ENCODE assay signal across 12 cellular contexts in genomic region chr10:69465457-69466157, GRCh38. TPM values are rescaled to one million over a fixed set of nuclear protein-coding genes. Genes with fewer than 3 reads are reported as not detected.
DNase-seq lines count a peak whose midpoint lies in the region; ATAC-seq and TF ChIP-seq lines count a peak whose summit lies in the region.
"Had no signal": no experiment of that assay in that cellular context is flagged by ENCODE, and none has a peak within 500 bp of the region (broad histone marks: within the 10 kb centered on the region; RNA-seq: fewer than 3 reads in every experiment).

No MANE protein-coding gene starts in this region.

- H3K27ac Mint-ChIP-seq in activated CD8-positive, alpha-beta T cell treated with anti-CD3 and anti-CD28 coated beads for 36 hours = peak overlapping the region; percentile 58
- peak overlapping the region; percentile 49 to 89 (median 80) for H3K27ac Mint-ChIP-seq in immature natural killer cell
- peak overlapping the region in 1 of 2 donors; percentile 13 for H3K27ac Mint-ChIP-seq in stimulated activated naive CD8-positive, alpha-beta T cell treated with anti-CD3 and anti-CD28 coated beads, Interleukin-15, amount 100 ng/mL, for 72 hours

- POLR2A ChIA-PET in activated CD8-positive, alpha-beta T cell treated with anti-CD3 and anti-CD28 coated beads for 36 hours (lab: Charles Lee) = interaction anchor here (1.5 kb wide), 1 partner anchor 13 kb away, joined by 4 read pairs; no protein-coding TSS in a partner anchor

- intact Hi-C loops in activated CD8-positive, alpha-beta T cell treated with anti-CD3 and anti-CD28 coated beads for 36 hours (cut with micrococcal nuclease) = no loop called here

- peak; percentile 54 for DNase-seq in NK-92 treated with Interleukin-12 subunit alpha and Interleukin-12 subunit beta, amount 100 ng/mL, for 24 hours (lab: John Stamatoyannopoulos, UW)
- DNase-seq in NK-92 (lab: John Stamatoyannopoulos, UW; ENCODE audit: unreplicated experiment) = no peak
- DNase-seq in activated CD8-positive, alpha-beta T cell treated with anti-CD3 and anti-CD28 coated beads for 36 hours = no peak
- no peak for DNase-seq in immature natural killer cell
- no peak for DNase-seq in stimulated activated naive CD8-positive, alpha-beta T cell treated with anti-CD3 and anti-CD28 coated beads, Interleukin-15, amount 100 ng/mL, for 72 hours
- no peak for DNase-seq in NCI-H1694 (lab: John Stamatoyannopoulos, UW)
- no peak for DNase-seq in NCI-H510A (lab: John Stamatoyannopoulos, UW)
- DNase-seq in GM13977 (ENCODE audit: low spot score) = no peak
- DNase-seq: brain microvascular endothelial cell, DMS79, NCI-H2171 treated with DMSO at 0.1 percent for 48 hours had no signal

- in situ Hi-C loops in GM13977 (cut with MboI; ENCODE audit: low pct_unique_long_range_greater_than_20kb, low sequenced_read_pairs, unreplicated experiment) = no loop called here

- no peaks in the 10 kb centered on the region for H3K9me3 Mint-ChIP-seq in activated CD8-positive, alpha-beta T cell treated with anti-CD3 and anti-CD28 coated beads for 36 hours
- H3K9me3 Mint-ChIP-seq in immature natural killer cell = no peaks in the 10 kb centered on the region
- no peaks in the 10 kb centered on the region for H3K9me3 Mint-ChIP-seq in stimulated activated naive CD8-positive, alpha-beta T cell treated with anti-CD3 and anti-CD28 coated beads, Interleukin-15, amount 100 ng/mL, for 72 hours

- CTCF ChIA-PET in activated CD8-positive, alpha-beta T cell treated with anti-CD3 and anti-CD28 coated beads for 36 hours (lab: Charles Lee) = interaction anchor here (0.6 to 1.3 kb wide), 4 partner anchors 16 to 1265 kb away, joined by 3 to 4 read pairs (median 3); no protein-coding TSS in a partner anchor

- ATAC-seq in activated CD8-positive, alpha-beta T cell treated with anti-CD3 and anti-CD28 coated beads for 36 hours = no peak
- peak; percentile 9 for ATAC-seq in stimulated activated naive CD8-positive, alpha-beta T cell treated with anti-CD3 and anti-CD28 coated beads, Interleukin-15, amount 100 ng/mL, for 72 hours

- no peak overlapping the region for H3K4me3 Mint-ChIP-seq in activated CD8-positive, alpha-beta T cell treated with anti-CD3 and anti-CD28 coated beads for 36 hours
- H3K4me3 Mint-ChIP-seq in immature natural killer cell = peak overlapping the region; percentile 23 to 65 (median 44)
- no peak overlapping the region for H3K4me3 Mint-ChIP-seq in stimulated activated naive CD8-positive, alpha-beta T cell treated with anti-CD3 and anti-CD28 coated beads, Interleukin-15, amount 100 ng/mL, for 72 hours

- no peak for TF ChIP-seq CTCF in activated CD8-positive, alpha-beta T cell treated with anti-CD3 and anti-CD28 coated beads for 36 hours (IDR thresholded peaks at IDR 0.05)
- TF ChIP-seq CTCF in GM13977 (IDR thresholded peaks at IDR 0.05; ENCODE audit: extremely low read depth, insufficient read depth, missing control alignments) = no peak

- no peaks in the 10 kb centered on the region for H3K36me3 Mint-ChIP-seq in activated CD8-positive, alpha-beta T cell treated with anti-CD3 and anti-CD28 coated beads for 36 hours (ENCODE audit: low read depth)
- no peaks in the 10 kb centered on the region for H3K36me3 Mint-ChIP-seq in immature natural killer cell

- H3K27me3 Mint-ChIP-seq in activated CD8-positive, alpha-beta T cell treated with anti-CD3 and anti-CD28 coated beads for 36 hours = no peaks in the 10 kb centered on the region
- peaks cover 0 to 3% (median under 1%) of the 10 kb centered on the region in 3 donors for H3K27me3 Mint-ChIP-seq in immature natural killer cell (ENCODE audit: low read depth in 3 of 3)
- H3K27me3 Mint-ChIP-seq in stimulated activated naive CD8-positive, alpha-beta T cell treated with anti-CD3 and anti-CD28 coated beads, Interleukin-15, amount 100 ng/mL, for 72 hours = no peaks in the 10 kb centered on the region

- peaks cover 11% of the 10 kb centered on the region for H3K4me1 Mint-ChIP-seq in activated CD8-positive, alpha-beta T cell treated with anti-CD3 and anti-CD28 coated beads for 36 hours (ENCODE audit: low read depth)
- H3K4me1 Mint-ChIP-seq in immature natural killer cell = peaks cover 23 to 31% of the 10 kb centered on the region in 2 donors
- H3K4me1 Mint-ChIP-seq in stimulated activated naive CD8-positive, alpha-beta T cell treated with anti-CD3 and anti-CD28 coated beads, Interleukin-15, amount 100 ng/mL, for 72 hours = peaks cover 23% of the 10 kb centered on the region

RNA-seq across cellular contexts. Expression of gene TSPAN15, which starts 14.3 kb away (rescaled TPM):
- 1 to 10 TPM in 1 of 2 experiments, under 1 TPM in 1; 0.58 to 1.2 TPM for total RNA-seq in activated CD8-positive, alpha-beta T cell treated with anti-CD3 and anti-CD28 coated beads for 36 hours
- 1 to 10 TPM in 1 of 3 donors, under 1 TPM in 1, not detected in 1; 0.39 to 2.4 TPM for polyA plus RNA-seq in immature natural killer cell

RNA-seq across cellular contexts. Expression of gene TACR2, which starts 48.9 kb away (rescaled TPM):
- total RNA-seq in activated CD8-positive, alpha-beta T cell treated with anti-CD3 and anti-CD28 coated beads for 36 hours = not detected
- under 1 TPM; 0.22 to 0.96 (median 0.26) TPM for polyA plus RNA-seq in immature natural killer cell
- polyA plus RNA-seq: neural cell had no signal

Comparison
In these comparisons a context has a peak if more than half of its experiments do, and no peak if none do; other contexts are left out.
1. H3K4me3 Mint-ChIP-seq: peak in immature natural killer cell (5 of 5); none in activated CD8-positive, alpha-beta T cell treated with anti-CD3 and anti-CD28 coated beads for 36 hours (single experiment) and stimulated activated naive CD8-positive, alpha-beta T cell treated with anti-CD3 and anti-CD28 coated beads, Interleukin-15, amount 100 ng/mL, for 72 hours (0 of 2).